8 cellular contexts compared by ENCODE assay signal in genomic region chr17:7241047-7241733, GRCh38. TPM values are rescaled to one million over a fixed set of nuclear protein-coding genes. Genes with fewer than 3 reads are reported as not detected.
DNase-seq lines count a peak whose midpoint lies in the region; ATAC-seq lines count a peak whose summit lies in the region.

No MANE protein-coding gene starts in this region.

- H3K9ac ChIP-seq in iPS-15b (ENCODE audit: low read depth, low read length) = peak overlapping the region; percentile 40

- H3K4me1 Mint-ChIP-seq in activated CD4-positive, alpha-beta memory T cell treated with anti-CD3 and anti-CD28 coated beads for 36 hours (ENCODE audit: low read depth) = peaks cover 45% of the 10 kb centered on the region
- H3K4me1 Mint-ChIP-seq in stimulated activated naive B cell treated with anti-CD40 and anti-IgM and Interleukin-4, amounts not matched to agents 10 μg/mL and 1 μg/mL and 100 μg/mL, for 72 hours = peaks cover 43 to 61% of the 10 kb centered on the region in 2 donors

- peaks cover 32% of the 10 kb centered on the region for H3K36me3 Mint-ChIP-seq in activated CD4-positive, alpha-beta memory T cell treated with anti-CD3 and anti-CD28 coated beads for 36 hours
- H3K36me3 Mint-ChIP-seq in stimulated activated naive B cell treated with anti-CD40 and anti-IgM and Interleukin-4, amounts not matched to agents 10 μg/mL and 1 μg/mL and 100 μg/mL, for 72 hours = peaks cover 48 to 55% of the 10 kb centered on the region in 2 donors

- POLR2A ChIA-PET in activated CD4-positive, alpha-beta memory T cell treated with anti-CD3 and anti-CD28 coated beads for 36 hours (lab: Charles Lee) = interaction anchor here (0.8 to 3.6 kb wide), 3 partner anchors 9 to 96 kb away, joined by 3 to 19 read pairs (median 4); partner anchors contain the start of genes ACADVL and DLG4

- H3K36me3 ChIP-seq in iPS-15b (ENCODE audit: control insufficient read depth, insufficient read depth, low read length) = peaks cover 21% of the 10 kb centered on the region

- H3K4me3 ChIP-seq in iPS-15b (ENCODE audit: low read depth, low read length) = peak overlapping the region; percentile 95

- DNase-seq in DMS53 (lab: John Stamatoyannopoulos, UW) = peak; percentile 77
- DNase-seq in DMS53 treated with DMSO at 0.1 percent for 48 hours (lab: John Stamatoyannopoulos, UW; ENCODE audit: unreplicated experiment) = no peak
- no peak for DNase-seq in activated CD4-positive, alpha-beta memory T cell treated with anti-CD3 and anti-CD28 coated beads for 36 hours
- DNase-seq in stimulated activated naive B cell treated with anti-CD40 and anti-IgM and Interleukin-4, amounts not matched to agents 10 μg/mL and 1 μg/mL and 100 μg/mL, for 72 hours = no peak
- DNase-seq in T-helper 9 cell = no peak
- no peak for DNase-seq in SK-N-DZ (ENCODE audit: low spot score)
- DNase-seq in NAMALWA (ENCODE audit: low spot score) = no peak

- intact Hi-C loops in activated CD4-positive, alpha-beta memory T cell treated with anti-CD3 and anti-CD28 coated beads for 36 hours (cut with micrococcal nuclease) = loop anchor here (5.0 kb wide), 1 partner anchor 601 kb away; no protein-coding TSS in a partner anchor

- no peak for ATAC-seq in stimulated activated naive B cell treated with anti-CD40 and anti-IgM and Interleukin-4, amounts not matched to agents 10 μg/mL and 1 μg/mL and 100 μg/mL, for 72 hours (replicated peaks)

- peak overlapping the region; percentile 97 for H3K27ac Mint-ChIP-seq in activated CD4-positive, alpha-beta memory T cell treated with anti-CD3 and anti-CD28 coated beads for 36 hours
- peak overlapping the region; percentile 98 for H3K27ac Mint-ChIP-seq in stimulated activated naive B cell treated with anti-CD40 and anti-IgM and Interleukin-4, amounts not matched to agents 10 μg/mL and 1 μg/mL and 100 μg/mL, for 72 hours

- H3K9me3 Mint-ChIP-seq in activated CD4-positive, alpha-beta memory T cell treated with anti-CD3 and anti-CD28 coated beads for 36 hours = no peaks in the 10 kb centered on the region
- no peaks in the 10 kb centered on the region for H3K9me3 Mint-ChIP-seq in stimulated activated naive B cell treated with anti-CD40 and anti-IgM and Interleukin-4, amounts not matched to agents 10 μg/mL and 1 μg/mL and 100 μg/mL, for 72 hours

- CTCF ChIA-PET in activated CD4-positive, alpha-beta memory T cell treated with anti-CD3 and anti-CD28 coated beads for 36 hours (lab: Charles Lee) = interaction anchor here (0.9 to 3.2 kb wide), 5 partner anchors 10 to 55 kb away, joined by 3 to 19 read pairs (median 4); partner anchors contain the start of genes ACADVL, CTDNEP1, DLG4 and SLC2A4

- H3K27me3 Mint-ChIP-seq in activated CD4-positive, alpha-beta memory T cell treated with anti-CD3 and anti-CD28 coated beads for 36 hours = peaks cover 3% of the 10 kb centered on the region
- no peaks in the 10 kb centered on the region for H3K27me3 Mint-ChIP-seq in stimulated activated naive B cell treated with anti-CD40 and anti-IgM and Interleukin-4, amounts not matched to agents 10 μg/mL and 1 μg/mL and 100 μg/mL, for 72 hours

- H3K4me3 Mint-ChIP-seq in activated CD4-positive, alpha-beta memory T cell treated with anti-CD3 and anti-CD28 coated beads for 36 hours = peak overlapping the region; percentile 98
- peak overlapping the region; percentile 95 for H3K4me3 Mint-ChIP-seq in stimulated activated naive B cell treated with anti-CD40 and anti-IgM and Interleukin-4, amounts not matched to agents 10 μg/mL and 1 μg/mL and 100 μg/mL, for 72 hours

- H3K4me1 ChIP-seq in iPS-15b (ENCODE audit: control insufficient read depth, insufficient read depth, low read length) = peaks cover 11% of the 10 kb centered on the region

- no peaks in the 10 kb centered on the region for H3K9me3 ChIP-seq in iPS-15b (ENCODE audit: control insufficient read depth, insufficient read depth, low read length)

- H3K27me3 ChIP-seq in iPS-15b (ENCODE audit: control insufficient read depth, insufficient read depth, low read length) = no peaks in the 10 kb centered on the region

RNA-seq across cellular contexts. Expression of gene GABARAP, which starts 1.1 kb away (rescaled TPM):
- total RNA-seq in activated CD4-positive, alpha-beta memory T cell treated with anti-CD3 and anti-CD28 coated beads for 36 hours = 100 to 1,000 TPM; 188 to 199 TPM
- polyA plus RNA-seq in SK-N-DZ (2014; cell fraction: cytosol; rRNA removed) = 211 and 240 TPM in 2 replicates
- 119 and 142 TPM in 2 replicates for polyA plus RNA-seq in SK-N-DZ (2014; cell fraction: nucleus; rRNA removed)

RNA-seq across cellular contexts. Expression of gene PHF23, which starts 1.9 kb away (rescaled TPM):
- total RNA-seq in activated CD4-positive, alpha-beta memory T cell treated with anti-CD3 and anti-CD28 coated beads for 36 hours = 10 to 100 TPM; 24.0 to 28.7 TPM
- 42.8 and 51.6 TPM in 2 replicates for polyA plus RNA-seq in SK-N-DZ (2014; cell fraction: cytosol; rRNA removed)
- 17.6 and 24.2 TPM in 2 replicates for polyA plus RNA-seq in SK-N-DZ (2014; cell fraction: nucleus; rRNA removed)

RNA-seq across cellular contexts. Expression of gene DVL2, which starts 6.9 kb away (rescaled TPM):
- total RNA-seq in activated CD4-positive, alpha-beta memory T cell treated with anti-CD3 and anti-CD28 coated beads for 36 hours = 10 to 100 TPM; 44.7 to 48.2 TPM
- polyA plus RNA-seq in SK-N-DZ (2014; cell fraction: cytosol; rRNA removed) = 95.7 and 109 TPM in 2 replicates
- 147 and 150 TPM in 2 replicates for polyA plus RNA-seq in SK-N-DZ (2014; cell fraction: nucleus; rRNA removed)

RNA-seq across cellular contexts. Expression of gene CTDNEP1, which starts 10.3 kb away (rescaled TPM):
- 100 to 1,000 TPM; 155 to 164 TPM for total RNA-seq in activated CD4-positive, alpha-beta memory T cell treated with anti-CD3 and anti-CD28 coated beads for 36 hours
- polyA plus RNA-seq in SK-N-DZ (2014; cell fraction: cytosol; rRNA removed) = 42.6 and 59.0 TPM in 2 replicates
- 43.1 and 72.8 TPM in 2 replicates for polyA plus RNA-seq in SK-N-DZ (2014; cell fraction: nucleus; rRNA removed)

RNA-seq across cellular contexts. Expression of gene ELP5, which starts 10.8 kb away (rescaled TPM):
- total RNA-seq in activated CD4-positive, alpha-beta memory T cell treated with anti-CD3 and anti-CD28 coated beads for 36 hours = 10 to 100 TPM; 49.6 to 52.4 TPM
- 66.4 and 87.1 TPM in 2 replicates for polyA plus RNA-seq in SK-N-DZ (2014; cell fraction: cytosol; rRNA removed)
- polyA plus RNA-seq in SK-N-DZ (2014; cell fraction: nucleus; rRNA removed) = 80.1 and 123 TPM in 2 replicates
